ENCODE assay signal across 11 cellular contexts in the genomic region with DNA sequence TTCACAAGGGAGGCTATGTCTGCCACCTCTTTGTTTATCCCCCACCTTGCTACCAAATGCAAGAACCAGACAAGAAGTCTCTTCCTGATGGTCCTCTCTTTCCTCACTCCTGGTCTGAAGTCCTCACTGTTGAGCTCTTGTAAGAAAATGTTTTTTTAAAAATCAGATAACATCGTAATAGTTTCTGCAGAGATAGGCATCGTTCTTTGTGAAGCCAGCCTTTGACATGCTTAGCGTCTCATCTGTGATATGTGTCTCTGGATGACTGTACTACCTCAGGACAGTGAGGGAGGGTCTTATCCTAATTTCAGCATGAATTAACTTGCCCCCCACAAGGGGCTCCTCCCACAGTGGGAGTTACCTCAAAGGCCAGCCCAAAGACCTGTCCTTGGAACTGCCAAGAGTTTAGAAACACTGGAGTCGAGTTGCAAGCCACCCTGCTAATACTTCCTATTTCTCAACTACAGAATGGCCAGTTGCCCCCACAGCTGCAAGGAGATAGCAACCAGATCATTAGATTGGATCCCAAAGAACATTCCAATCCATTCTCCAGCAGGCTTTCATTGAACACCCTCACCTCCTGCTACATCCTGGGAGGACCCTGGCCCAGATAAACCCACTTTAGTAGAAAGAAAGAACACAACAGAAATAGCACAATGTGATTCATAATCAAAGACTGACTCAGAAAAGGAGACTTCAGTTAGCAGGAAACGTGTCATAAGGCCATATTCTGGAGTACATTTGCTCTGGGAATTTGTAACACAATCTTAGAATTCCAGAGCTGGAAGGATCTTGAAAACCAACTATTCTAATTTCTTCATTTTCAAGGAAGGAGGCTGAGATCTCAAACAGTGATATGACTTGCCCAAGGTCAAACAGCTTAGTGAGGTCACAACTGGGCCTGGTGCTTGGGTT.
DNase-seq lines count a peak whose midpoint lies in the region; ATAC-seq and TF ChIP-seq lines count a peak whose summit lies in the region.
"Had no signal": no experiment of that assay in that cellular context is flagged by ENCODE, and none has a peak within 500 bp of the region (broad histone marks: within the 10 kb centered on the region; RNA-seq: fewer than 3 reads in every experiment).

No MANE protein-coding gene starts in this region.

- no peaks in the 10 kb centered on the region for H3K27me3 ChIP-seq in CD4-positive, alpha-beta T cell (ENCODE audit: control insufficient read depth, insufficient read depth, low read length)
- H3K27me3 ChIP-seq in left ventricle myocardium inferior (ENCODE audit: low read depth): no peaks in the 10 kb centered on the region

- H3K9me3 ChIP-seq in CD4-positive, alpha-beta T cell (ENCODE audit: control insufficient read depth, low read length): no peaks in the 10 kb centered on the region
- H3K9me3 ChIP-seq in left ventricle myocardium inferior (replicated peaks): peaks cover 11% of the 10 kb centered on the region

- in situ Hi-C loops in KBM-7 (cut with MboI; ENCODE audit: low pct_unique_long_range_greater_than_20kb, low sequenced_read_pairs): no loop called here

- no peak for ATAC-seq in GM18511 (IDR thresholded peaks at IDR 0.05; ENCODE audit: unreplicated experiment)
- no peak for ATAC-seq in CD4-positive, alpha-beta T cell (ENCODE audit: poor library complexity)
- ATAC-seq: natural killer cell treated with Interleukin-12 subunit alpha and Interleukin-12 subunit beta and Interleukin-15 and Interleukin-18, amount 100 ng/mL, for 72 hours had no signal

- H3K27ac Mint-ChIP-seq in CD4-positive, alpha-beta T cell: no peak overlapping the region
- H3K27ac Mint-ChIP-seq: natural killer cell treated with Interleukin-12 subunit alpha and Interleukin-12 subunit beta and Interleukin-15 and Interleukin-18, amount 100 ng/mL, for 72 hours had no signal

- no peaks in the 10 kb centered on the region for H3K4me1 ChIP-seq in left ventricle myocardium inferior

- H3K27ac ChIP-seq in CD4-positive, alpha-beta T cell (ENCODE audit: low read depth, low read length): no peak overlapping the region
- H3K27ac ChIP-seq in left ventricle myocardium inferior (replicated peaks): no peak overlapping the region
- H3K27ac ChIP-seq: C4-2B had no signal

- H3K4me3 Mint-ChIP-seq in CD4-positive, alpha-beta T cell: no peak overlapping the region
- H3K4me3 Mint-ChIP-seq: natural killer cell treated with Interleukin-12 subunit alpha and Interleukin-12 subunit beta and Interleukin-15 and Interleukin-18, amount 100 ng/mL, for 72 hours had no signal

- POLR2A ChIA-PET in CD4-positive, alpha-beta T cell (lab: Charles Lee): no interaction called here

- CTCF ChIA-PET in CD4-positive, alpha-beta T cell (lab: Charles Lee): no interaction called here

- H3K9me3 Mint-ChIP-seq in CD4-positive, alpha-beta T cell: no peaks in the 10 kb centered on the region
- H3K9me3 Mint-ChIP-seq: natural killer cell treated with Interleukin-12 subunit alpha and Interleukin-12 subunit beta and Interleukin-15 and Interleukin-18, amount 100 ng/mL, for 72 hours had no signal

- H3K36me3 ChIP-seq in left ventricle myocardium inferior: no peaks in the 10 kb centered on the region

- H3K4me1 Mint-ChIP-seq in CD4-positive, alpha-beta T cell (ENCODE audit: low read depth): no peaks in the 10 kb centered on the region

- H3K4me3 ChIP-seq in AG09309 (ENCODE audit: control insufficient read depth, low read depth, low read length): no peak overlapping the region
- no peak overlapping the region for H3K4me3 ChIP-seq in left ventricle myocardium inferior

- TF ChIP-seq CTCF in AG09309 (IDR thresholded peaks at IDR 0.05; ENCODE audit: control insufficient read depth, insufficient read depth, low read depth, low read length, missing control alignments) (no peak), left ventricle myocardium inferior (IDR thresholded peaks at IDR 0.05; ENCODE audit: borderline replicate concordance) (no peak)
- TF ChIP-seq CTCF in CD4-positive, alpha-beta T cell (IDR thresholded peaks at IDR 0.05): no peak

- intact Hi-C loops in CD4-positive, alpha-beta T cell (cut with DNase I, micrococcal nuclease): no loop called here
- intact Hi-C loops in head of caudate nucleus (cut with DNase I) (no loop called here), left ventricle myocardium inferior (cut with micrococcal nuclease) (no loop called here)

- H3K36me3 Mint-ChIP-seq in CD4-positive, alpha-beta T cell (ENCODE audit: low read depth): no peaks in the 10 kb centered on the region
- H3K36me3 Mint-ChIP-seq: natural killer cell treated with Interleukin-12 subunit alpha and Interleukin-12 subunit beta and Interleukin-15 and Interleukin-18, amount 100 ng/mL, for 72 hours had no signal

- DNase-seq in AG09309 (ENCODE audit: low read depth): peak; percentile 41
- peak; percentile 34 for DNase-seq in KBM-7
- peak; percentile 5 for DNase-seq in amniotic stem cell (lab: John Stamatoyannopoulos, UW)
- DNase-seq in hepatic stellate cell (ENCODE audit: low spot score): peak; percentile 30
- no peak for DNase-seq in CD4-positive, alpha-beta T cell
- DNase-seq in head of caudate nucleus: no peak
- DNase-seq in left ventricle myocardium inferior: no peak
- DNase-seq: GDM1 had no signal

- H3K27me3 Mint-ChIP-seq in CD4-positive, alpha-beta T cell: no peaks in the 10 kb centered on the region

Comparison
In these comparisons a context has a peak if more than half of its experiments do, and no peak if none do; other contexts are left out.
1. DNase-seq: peak in AG09309 (single experiment), KBM-7 (single experiment), amniotic stem cell (single experiment) and hepatic stellate cell (single experiment); none in CD4-positive, alpha-beta T cell (0 of 10), head of caudate nucleus (0 of 42) and left ventricle myocardium inferior (single experiment).